In genomic region chr1:234726359-234726836, GRCh38 we compare ENCODE assay signal across 8 cellular contexts.
DNase-seq lines count a peak whose midpoint lies in the region; ATAC-seq, FAIRE-seq and TF ChIP-seq lines count a peak whose summit lies in the region.

No MANE protein-coding gene starts in this region.

- H3K9me3 ChIP-seq in A549, result no peaks in the 10 kb centered on the region
- H3K9me3 ChIP-seq in KOPT-K1 (ENCODE audit: insufficient read depth, low read length, poor library complexity, severe bottlenecking), result no peaks in the 10 kb centered on the region
- H3K9me3 ChIP-seq in ascending aorta, result no peaks in the 10 kb centered on the region
- H3K9me3 ChIP-seq in mesodermal cell (ENCODE audit: control insufficient read depth, low read length), result no peaks in the 10 kb centered on the region

- H3K27ac ChIP-seq in A549, result peak overlapping the region; percentile 86 to 87; a peak in 5 of 6 replicates
- peak overlapping the region; percentile 99 for H3K27ac ChIP-seq in KOPT-K1 (ENCODE audit: low read depth, low read length, poor library complexity, severe bottlenecking)
- peak overlapping the region; percentile 95 to 97 for H3K27ac ChIP-seq in ascending aorta
- peak overlapping the region; percentile 100 for H3K27ac ChIP-seq in mesodermal cell (ENCODE audit: low read depth, low read length, severe bottlenecking)

- POLR2A ChIA-PET in A549 (lab: Yijun Ruan, JAX), result no interaction called here

- no peak for TF ChIP-seq RAD21 in A549 (conservative IDR thresholded peaks at IDR 0.05 in 1 of 2, IDR thresholded peaks at IDR 0.05 in 1 of 2)

- no peak for DNase-seq in A549 (ENCODE audit: low read depth in 1 of 2, low spot score in 1 of 2)
- no peak for DNase-seq in ascending aorta (ENCODE audit: low spot score in 2 of 2)
- DNase-seq in mesenteric fat pad (ENCODE audit: low spot score), result no peak
- no peak for DNase-seq in A172 (ENCODE audit: low spot score)
- no peak for DNase-seq in DMS53 treated with DMSO at 0.1 percent for 48 hours (lab: John Stamatoyannopoulos, UW; ENCODE audit: unreplicated experiment)

- intact Hi-C loops in ascending aorta (cut with DNase I), result loop anchor here (5.0 kb wide), 1 partner anchor 136 kb away; no protein-coding TSS in a partner anchor

- TF ChIP-seq CTCF in A549 (IDR thresholded peaks at IDR 0.05) (no peak), ascending aorta (IDR thresholded peaks at IDR 0.05) (no peak)

- TF ChIP-seq POLR2A in A549 (IDR thresholded peaks at IDR 0.05; ENCODE audit: low read length), result no peak

- ATAC-seq in A549, result no peak
- no peak for ATAC-seq in GM21786 (IDR thresholded peaks at IDR 0.05; ENCODE audit: unreplicated experiment)

- H3K4me3 ChIP-seq in A549 (no peak overlapping the region), ascending aorta (no peak overlapping the region), mesodermal cell (ENCODE audit: extremely low read depth, insufficient read depth, low read length, poor library complexity, severe bottlenecking) (no peak overlapping the region)

- CTCF ChIA-PET in A549 (lab: Yijun Ruan, JAX), result interaction anchor here (1.0 to 2.3 kb wide), 5 partner anchors 107 to 378 kb away, joined by 3 to 7 read pairs (median 4); no protein-coding TSS in a partner anchor

- H3K27me3 ChIP-seq in ascending aorta, result no peaks in the 10 kb centered on the region

- WGBS in A549 (ENCODE audit: missing lambda C conversion rate), result 95% methylated on average over 10 of the region's 12 CpGs
- WGBS in mesodermal cell (ENCODE audit: insufficient coverage in 2 of 2), 2 experiments, result 78 to 86% methylated on average over 9 to 10 of the region's 12 CpGs

- no peak for TF ChIP-seq EP300 in A549 (IDR thresholded peaks at IDR 0.05)

- H3K4me2 ChIP-seq in A549, result no peak overlapping the region

- H3K4me1 ChIP-seq in A549 (peaks cover 63% of the 10 kb centered on the region), ascending aorta (peaks cover 26 to 47% of the 10 kb centered on the region in 2 donors), mesodermal cell (ENCODE audit: control insufficient read depth, insufficient read depth, low read length, poor library complexity, severe bottlenecking) (peaks cover 96% of the 10 kb centered on the region)

- no peaks in the 10 kb centered on the region for H3K36me3 ChIP-seq in KOPT-K1 (ENCODE audit: insufficient read depth, low read length)
- H3K36me3 ChIP-seq in ascending aorta, result no peaks in the 10 kb centered on the region
- H3K36me3 ChIP-seq in mesodermal cell (ENCODE audit: control insufficient read depth, insufficient read depth, low read length), result no peaks in the 10 kb centered on the region

- no peak for FAIRE-seq in A549 (lab: Jason Lieb, UNC)

TF ChIP-seq in A549, 52 proteins besides CTCF, POLR2A, EP300 and RAD21:
- no peak for TF ChIP-seq FOSB (CRISPR knock-in tag; IDR thresholded peaks at IDR 0.05)
- no peak for TF ChIP-seq CHD4 (IDR thresholded peaks at IDR 0.05; ENCODE audit: borderline replicate concordance)
- TF ChIP-seq USF2 (IDR thresholded peaks at IDR 0.05), result no peak
- no peak for TF ChIP-seq CBX8 (IDR thresholded peaks at IDR 0.05)
- TF ChIP-seq PBX3 (IDR thresholded peaks at IDR 0.05), result no peak
- no peak for TF ChIP-seq ZNF302 (CRISPR knock-in tag; IDR thresholded peaks at IDR 0.05)
